ENCODE assay signal across 8 cellular contexts in genomic region chr12:1630081-1630826, GRCh38. TPM values are rescaled to one million over a fixed set of nuclear protein-coding genes. Genes with fewer than 3 reads are reported as not detected.
DNase-seq lines count a peak whose midpoint lies in the region; ATAC-seq and TF ChIP-seq lines count a peak whose summit lies in the region.

No MANE protein-coding gene starts in this region.

- no peak overlapping the region for H3K27ac ChIP-seq in HEK293 (ENCODE audit: extremely low read depth, low read depth, low read length)
- H3K27ac ChIP-seq in tibial nerve: peak overlapping the region; percentile 32 to 88 (median 50)

- H3K4me3 ChIP-seq in BJ (ENCODE audit: low read depth, low read length) (peak overlapping the region; percentile 37), HEK293 (ENCODE audit: low read depth, low read length) (peak overlapping the region; percentile 31), tibial nerve (peak overlapping the region; percentile 41 to 75 (median 56))

- TF ChIP-seq EP300 in tibial nerve (IDR thresholded peaks at IDR 0.05): peak in 1 of 2 donors; percentile 7

- DNase-seq in BJ (ENCODE audit: low read depth) (no peak), T-helper 17 cell (no peak), mesothelial cell of epicardium (ENCODE audit: low spot score in 2 of 2, unreplicated experiment in 2 of 2) (peak in 1 of 2 experiments; percentile 63), tibial nerve (ENCODE audit: low spot score in 2 of 2) (peak in 1 of 2 donors; percentile 41), middle frontal gyrus (ENCODE audit: extremely low spot score, low spot score) (no peak)
- DNase-seq in effector CD4-positive, alpha-beta T cell: peak; percentile 5

- H3K36me3 ChIP-seq in BJ (ENCODE audit: control insufficient read depth, insufficient read depth, low read length) (peaks cover 4% of the 10 kb centered on the region), HEK293 (ENCODE audit: control insufficient read depth in 2 of 2, insufficient read depth in 1 of 2, low read length in 2 of 2) (peaks cover 0 to 11% of the 10 kb centered on the region in 2 experiments; a peak in 1 of 3 replicates), tibial nerve (no peaks in the 10 kb centered on the region)

- ATAC-seq in T-helper 17 cell: peak; percentile 65
- no peak for ATAC-seq in HG03342 (IDR thresholded peaks at IDR 0.05; ENCODE audit: unreplicated experiment)

- H3K9me3 ChIP-seq in HEK293 (ENCODE audit: control insufficient read depth, insufficient read depth, low read depth, low read length) (no peaks in the 10 kb centered on the region), T-helper 17 cell (ENCODE audit: control insufficient read depth, low read length, poor library complexity, severe bottlenecking) (no peaks in the 10 kb centered on the region), tibial nerve (no peaks in the 10 kb centered on the region)

- no peak overlapping the region for H3K27ac Mint-ChIP-seq in T-helper 17 cell
- peak overlapping the region; percentile 84 for H3K27ac Mint-ChIP-seq in mesothelial cell of epicardium

- H3K27me3 Mint-ChIP-seq in T-helper 17 cell (peaks cover 66% of the 10 kb centered on the region), mesothelial cell of epicardium (ENCODE audit: low read depth) (peaks cover 13% of the 10 kb centered on the region)

- peaks cover 3% of the 10 kb centered on the region; the same call in 1 of the 2 replicates for H3K4me1 ChIP-seq in HEK293 (ENCODE audit: control insufficient read depth, insufficient read depth, low read length)
- peaks cover 0 to 69% (median 10%) of the 10 kb centered on the region in 4 donors for H3K4me1 ChIP-seq in tibial nerve

- peak in 1 of 2 donors; percentile 29 for TF ChIP-seq POLR2A in tibial nerve (IDR thresholded peaks at IDR 0.05)

- peaks cover 14% of the 10 kb centered on the region for H3K4me1 Mint-ChIP-seq in T-helper 17 cell
- H3K4me1 Mint-ChIP-seq in mesothelial cell of epicardium: peaks cover 60% of the 10 kb centered on the region

- WGBS in tibial nerve, 2 donors: 1 to 5% methylated on average over 24 to 27 of the region's 60 CpGs

- H3K36me3 Mint-ChIP-seq in T-helper 17 cell (ENCODE audit: low read depth) (peaks cover 4% of the 10 kb centered on the region), mesothelial cell of epicardium (peaks cover 3% of the 10 kb centered on the region)

- H3K27me3 ChIP-seq in BJ (ENCODE audit: control insufficient read depth, insufficient read depth, low read length): no peaks in the 10 kb centered on the region
- H3K27me3 ChIP-seq in tibial nerve: peaks cover 0 to 13% of the 10 kb centered on the region in 2 donors

- peak; percentile 42 for TF ChIP-seq CTCF in BJ (IDR thresholded peaks at IDR 0.05; ENCODE audit: insufficient read depth, low read depth, low read length)
- TF ChIP-seq CTCF in HEK293 (tag by site-specific recombination; IDR thresholded peaks at IDR 0.05): no peak
- no peak for TF ChIP-seq CTCF in mesothelial cell of epicardium (IDR thresholded peaks at IDR 0.05; ENCODE audit: unreplicated experiment)
- peak; percentile 9 to 50 (median 13) for TF ChIP-seq CTCF in tibial nerve (IDR thresholded peaks at IDR 0.05)

- POLR2A ChIA-PET in BJ (lab: Charles Lee): no interaction called here
- POLR2A ChIA-PET in HEK293 (lab: Yijun Ruan, JAX): interaction anchor here (0.9 to 1.4 kb wide), 2 partner anchors 31 to 37 kb away, joined by 3 read pairs; no protein-coding TSS in a partner anchor

- no peaks in the 10 kb centered on the region for H3K9me3 Mint-ChIP-seq in mesothelial cell of epicardium

- H3K4me3 Mint-ChIP-seq in T-helper 17 cell: peak overlapping the region; percentile 78
- peak overlapping the region; percentile 73 for H3K4me3 Mint-ChIP-seq in mesothelial cell of epicardium

- CTCF ChIA-PET in BJ (lab: Yijun Ruan, JAX): interaction anchor here (0.8 to 6.1 kb wide), 11 partner anchors 10 to 512 kb away, joined by 3 to 63 read pairs (median 4); no protein-coding TSS in a partner anchor
- CTCF ChIA-PET in HEK293 (lab: Yijun Ruan, JAX): interaction anchor here (0.9 to 1.1 kb wide), 5 partner anchors 11 to 313 kb away, joined by 3 to 5 read pairs (median 5); no protein-coding TSS in a partner anchor

TF ChIP-seq in HEK293, 187 proteins besides CTCF, POLR2A, EP300 and RAD21:
- TF ChIP-seq SP2 (tag by site-specific recombination; IDR thresholded peaks at IDR 0.05) (no peak), ZNF114 (tag by site-specific recombination; IDR thresholded peaks at IDR 0.05) (no peak), ZFHX2 (tag by site-specific recombination; conservative IDR thresholded peaks at IDR 0.05) (peak; percentile 14; the same call in 1 of the 2 replicates), ZNF518A (tag by site-specific recombination; conservative IDR thresholded peaks at IDR 0.05; ENCODE audit: low read depth) (no peak), ZNF610 (tag by site-specific recombination; IDR thresholded peaks at IDR 0.05; ENCODE audit: borderline replicate concordance) (no peak)
TF ChIP-seq in HEK293: peak in this region for 1.

RNA-seq across cellular contexts. Expression of gene WNT5B, which starts 1.2 kb away (rescaled TPM):
- polyA plus RNA-seq in BJ (2011; rRNA removed): 38.7 and 57.3 TPM in 2 replicates
- polyA minus RNA-seq in BJ (2011; rRNA and poly(A)+ RNA removed): 38.0 and 53.6 TPM in 2 replicates
- total RNA-seq in T-helper 17 cell: not detected
- 54.4 to 58.3 TPM (median 56.2 TPM) in 3 replicates for total RNA-seq in mesothelial cell of epicardium
- 10 to 100 TPM; 11.7 to 34.1 (median 17.6) TPM for total RNA-seq in tibial nerve

RNA-seq across cellular contexts. Expression of gene FBXL14, which starts 35.9 kb away (rescaled TPM):
- 4.9 and 9.4 TPM in 2 replicates for polyA plus RNA-seq in BJ (2011; rRNA removed)
- polyA minus RNA-seq in BJ (2011; rRNA and poly(A)+ RNA removed): 6.7 and 12.7 TPM in 2 replicates
- total RNA-seq in T-helper 17 cell: 10 to 100 TPM; 26.7 to 30.0 TPM
- 14.1 to 14.8 TPM (median 14.3 TPM) in 3 replicates for total RNA-seq in mesothelial cell of epicardium
- total RNA-seq in tibial nerve: 10 to 100 TPM; 11.7 to 21.4 (median 17.3) TPM

Comparison
In these comparisons a context has a peak if more than half of its experiments do, and no peak if none do; other contexts are left out.
1. CTCF ChIP-seq: peak in BJ (single experiment) and tibial nerve (5 of 5); none in HEK293 (single experiment) and mesothelial cell of epicardium (single experiment).
2. RNA of gene WNT5B, which starts 1.2 kb away (total RNA-seq): 54.4 to 58.3 TPM in mesothelial cell of epicardium and 11.7 to 34.1 TPM in tibial nerve; not detected in T-helper 17 cell; every median in the first group is over 10 times any median in the second.
3. Peak in every context shown above with its lines, with median percentiles within 50 percentile points of each other: H3K4me3 ChIP-seq.